Comparison of ENCODE assay signal across 31 cellular contexts in genomic region chr18:55439036-55439435, GRCh38.
DNase-seq lines count a peak whose midpoint lies in the region; ATAC-seq and TF ChIP-seq lines count a peak whose summit lies in the region.
"Had no signal": no experiment of that assay in that cellular context is flagged by ENCODE, and none has a peak within 500 bp of the region (broad histone marks: within the 10 kb centered on the region; RNA-seq: fewer than 3 reads in every experiment).

No MANE protein-coding gene starts in this region.

- H3K27ac Mint-ChIP-seq in glutamatergic neuron (ENCODE audit: unreplicated experiment): peak overlapping the region; percentile 57
- H3K27ac Mint-ChIP-seq in naive B cell: peak overlapping the region; percentile 14 to 94 (median 76)
- no peak overlapping the region for H3K27ac Mint-ChIP-seq in activated T-helper 1 cell treated with anti-CD3 and anti-CD28 coated beads, Interleukin-12 subunit alpha, Interleukin-12 subunit beta, Interleukin-2, Interleukin-4 antibody, amounts not matched to agents 30 ng/mL and 10 ng/mL and 1 ng/mL, durations not matched to agents 14 hours and 24 hours and 36 hours
- H3K27ac Mint-ChIP-seq: activated CD4-positive, alpha-beta T cell treated with anti-CD3 and anti-CD28 coated beads, Interleukin-2, amount 10 ng/mL, durations not matched to agents 24 days and 14 days; activated naive CD8-positive, alpha-beta T cell treated with anti-CD3 and anti-CD28 coated beads for 36 hours; CD14-positive monocyte; naive thymus-derived CD4-positive, alpha-beta T cell; stimulated activated effector memory CD8-positive, alpha-beta T cell treated with anti-CD3 and anti-CD28 coated beads, Interleukin-12 subunit alpha, Interleukin-12 subunit beta, amount 100 ng/mL, for 72 hours; T-cell had no signal

- H3K27me3 Mint-ChIP-seq in glutamatergic neuron (ENCODE audit: unreplicated experiment) (peaks cover 8% of the 10 kb centered on the region), naive B cell (no peaks in the 10 kb centered on the region)
- peaks cover 7% of the 10 kb centered on the region for H3K27me3 Mint-ChIP-seq in activated T-helper 1 cell treated with anti-CD3 and anti-CD28 coated beads, Interleukin-12 subunit alpha, Interleukin-12 subunit beta, Interleukin-2, Interleukin-4 antibody, amounts not matched to agents 30 ng/mL and 10 ng/mL and 1 ng/mL, durations not matched to agents 14 hours and 24 hours and 36 hours (ENCODE audit: insufficient read depth)
- H3K27me3 Mint-ChIP-seq: activated naive CD8-positive, alpha-beta T cell treated with anti-CD3 and anti-CD28 coated beads for 36 hours had no signal

- no peak for TF ChIP-seq CTCF in glutamatergic neuron (IDR thresholded peaks at IDR 0.05; ENCODE audit: partially characterized antibody, unreplicated experiment)

- H3K9me3 Mint-ChIP-seq in glutamatergic neuron (ENCODE audit: unreplicated experiment) (peaks cover 12% of the 10 kb centered on the region), naive B cell (peaks cover 0 to 1% (median 0%) of the 10 kb centered on the region in 7 donors)
- H3K9me3 Mint-ChIP-seq in activated T-helper 1 cell treated with anti-CD3 and anti-CD28 coated beads, Interleukin-12 subunit alpha, Interleukin-12 subunit beta, Interleukin-2, Interleukin-4 antibody, amounts not matched to agents 30 ng/mL and 10 ng/mL and 1 ng/mL, durations not matched to agents 14 hours and 24 hours and 36 hours: no peaks in the 10 kb centered on the region
- H3K9me3 Mint-ChIP-seq: activated CD4-positive, alpha-beta T cell treated with anti-CD3 and anti-CD28 coated beads, Interleukin-2, amount 10 ng/mL, durations not matched to agents 24 days and 14 days; activated naive CD8-positive, alpha-beta T cell treated with anti-CD3 and anti-CD28 coated beads for 36 hours; T-cell had no signal

- peaks cover 50% of the 10 kb centered on the region for H3K36me3 ChIP-seq in BLaER1
- H3K36me3 ChIP-seq: sigmoid colon, upper lobe of left lung, WERI-Rb-1 had no signal

- no peak overlapping the region for H3K9ac ChIP-seq in BLaER1
- H3K9ac ChIP-seq: GM23248 had no signal

- H3K36me3 Mint-ChIP-seq in glutamatergic neuron (ENCODE audit: unreplicated experiment): no peaks in the 10 kb centered on the region
- H3K36me3 Mint-ChIP-seq in naive B cell: no peaks in the 10 kb centered on the region
- no peaks in the 10 kb centered on the region for H3K36me3 Mint-ChIP-seq in activated T-helper 1 cell treated with anti-CD3 and anti-CD28 coated beads, Interleukin-12 subunit alpha, Interleukin-12 subunit beta, Interleukin-2, Interleukin-4 antibody, amounts not matched to agents 30 ng/mL and 10 ng/mL and 1 ng/mL, durations not matched to agents 14 hours and 24 hours and 36 hours (ENCODE audit: low read depth)
- H3K36me3 Mint-ChIP-seq: activated naive CD8-positive, alpha-beta T cell treated with anti-CD3 and anti-CD28 coated beads for 36 hours; CD14-positive monocyte; naive thymus-derived CD4-positive, alpha-beta T cell; stimulated activated effector memory CD8-positive, alpha-beta T cell treated with anti-CD3 and anti-CD28 coated beads, Interleukin-12 subunit alpha, Interleukin-12 subunit beta, amount 100 ng/mL, for 72 hours; T-cell had no signal

- H4K20me1 ChIP-seq in BLaER1: peaks cover 68% of the 10 kb centered on the region

- H3K9me3 ChIP-seq in BLaER1: peaks cover 31% of the 10 kb centered on the region
- H3K9me3 ChIP-seq: sigmoid colon, upper lobe of left lung had no signal

- H3K27me3 ChIP-seq in BLaER1: no peaks in the 10 kb centered on the region
- H3K27me3 ChIP-seq: sigmoid colon, upper lobe of left lung had no signal

- intact Hi-C loops in activated T-helper 1 cell treated with anti-CD3 and anti-CD28 coated beads, Interleukin-12 subunit alpha, Interleukin-12 subunit beta, Interleukin-2, Interleukin-4 antibody, amounts not matched to agents 30 ng/mL and 10 ng/mL and 1 ng/mL, durations not matched to agents 14 hours and 24 hours and 36 hours (cut with micrococcal nuclease): no loop called here
- intact Hi-C loops in cardiac septum (cut with DNase I): no loop called here

- H3K4me1 ChIP-seq in BLaER1: peaks cover 66% of the 10 kb centered on the region

- DNase-seq in NCI-H2227 (lab: John Stamatoyannopoulos, UW; ENCODE audit: unreplicated experiment): peak; percentile 32
- DNase-seq in glutamatergic neuron: no peak
- DNase-seq in naive B cell: no peak
- no peak for DNase-seq in activated T-helper 1 cell treated with anti-CD3 and anti-CD28 coated beads, Interleukin-12 subunit alpha, Interleukin-12 subunit beta, Interleukin-2, Interleukin-4 antibody, amounts not matched to agents 30 ng/mL and 10 ng/mL and 1 ng/mL, durations not matched to agents 14 hours and 24 hours and 36 hours (ENCODE audit: low spot score)
- no peak for DNase-seq in cardiac septum (ENCODE audit: low spot score)
- DNase-seq in NCI-H69 (lab: John Stamatoyannopoulos, UW): no peak
- DNase-seq: 8988T; activated CD4-positive, alpha-beta T cell treated with anti-CD3 and anti-CD28 coated beads, Interleukin-2, amount 10 ng/mL, durations not matched to agents 24 days and 14 days; activated effector memory CD4-positive, alpha-beta T cell treated with anti-CD3 and anti-CD28 coated beads, Interleukin-2, amount 50 U/mL, for 16 hours; activated naive CD8-positive, alpha-beta T cell treated with anti-CD3 and anti-CD28 coated beads for 36 hours; anterior cingulate cortex; DMS79; effector CD8-positive, alpha-beta T cell; GM23248; hypothalamus; midbrain; naive thymus-derived CD4-positive, alpha-beta T cell; NCI-H1930; NCI-H345; NCI-H82; sigmoid colon; stimulated activated CD4-positive, alpha-beta T cell treated with anti-CD3 and anti-CD28 coated beads, Interleukin-4, amount 100 ng/mL, for 4 hours; T-cell; upper lobe of left lung; WERI-Rb-1 had no signal

- no peak overlapping the region for H3K4me3 ChIP-seq in BLaER1
- H3K4me3 ChIP-seq: GM23248, sigmoid colon, upper lobe of left lung had no signal

- H3K4me1 Mint-ChIP-seq in glutamatergic neuron (ENCODE audit: low read depth, unreplicated experiment) (peaks cover 53% of the 10 kb centered on the region), naive B cell (peaks cover 33 to 55% (median 49%) of the 10 kb centered on the region in 3 donors)
- no peaks in the 10 kb centered on the region for H3K4me1 Mint-ChIP-seq in activated T-helper 1 cell treated with anti-CD3 and anti-CD28 coated beads, Interleukin-12 subunit alpha, Interleukin-12 subunit beta, Interleukin-2, Interleukin-4 antibody, amounts not matched to agents 30 ng/mL and 10 ng/mL and 1 ng/mL, durations not matched to agents 14 hours and 24 hours and 36 hours (ENCODE audit: low read depth)
- H3K4me1 Mint-ChIP-seq: activated CD4-positive, alpha-beta T cell treated with anti-CD3 and anti-CD28 coated beads, Interleukin-2, amount 10 ng/mL, durations not matched to agents 24 days and 14 days; CD14-positive monocyte; stimulated activated effector memory CD8-positive, alpha-beta T cell treated with anti-CD3 and anti-CD28 coated beads, Interleukin-12 subunit alpha, Interleukin-12 subunit beta, amount 100 ng/mL, for 72 hours had no signal

- 0 out of 2 replicates have a peak overlapping the region, but pooled peaks have one; percentile 12 for H3K27ac ChIP-seq in BLaER1
- H3K27ac ChIP-seq: GM23248, HL-60, sigmoid colon, upper lobe of left lung, WERI-Rb-1 had no signal

- H3K4me3 Mint-ChIP-seq in glutamatergic neuron (ENCODE audit: unreplicated experiment) (no peak overlapping the region), naive B cell (peak overlapping the region in 3 of 8 donors; percentile 34 to 72 (median 48))
- no peak overlapping the region for H3K4me3 Mint-ChIP-seq in activated T-helper 1 cell treated with anti-CD3 and anti-CD28 coated beads, Interleukin-12 subunit alpha, Interleukin-12 subunit beta, Interleukin-2, Interleukin-4 antibody, amounts not matched to agents 30 ng/mL and 10 ng/mL and 1 ng/mL, durations not matched to agents 14 hours and 24 hours and 36 hours
- H3K4me3 Mint-ChIP-seq: activated CD4-positive, alpha-beta T cell treated with anti-CD3 and anti-CD28 coated beads, Interleukin-2, amount 10 ng/mL, durations not matched to agents 24 days and 14 days; activated naive CD8-positive, alpha-beta T cell treated with anti-CD3 and anti-CD28 coated beads for 36 hours; CD14-positive monocyte; naive thymus-derived CD4-positive, alpha-beta T cell; stimulated activated effector memory CD8-positive, alpha-beta T cell treated with anti-CD3 and anti-CD28 coated beads, Interleukin-12 subunit alpha, Interleukin-12 subunit beta, amount 100 ng/mL, for 72 hours; T-cell had no signal

- H3K4me2 ChIP-seq in BLaER1: peak overlapping the region; percentile 12; the same call in 1 of the 2 replicates

- ATAC-seq in naive B cell (ENCODE audit: low read depth in 2 of 2): no peak
- no peak for ATAC-seq in HG02870 (IDR thresholded peaks at IDR 0.05; ENCODE audit: unreplicated experiment)
- ATAC-seq: HepG2; naive thymus-derived CD4-positive, alpha-beta T cell; stimulated activated effector memory CD8-positive, alpha-beta T cell treated with anti-CD3 and anti-CD28 coated beads, Interleukin-12 subunit alpha, Interleukin-12 subunit beta, amount 100 ng/mL, for 72 hours; T-cell had no signal
